ENCODE assay signal across 16 cellular contexts in genomic region chr5:75367401-75367800, GRCh38. TPM values are rescaled to one million over a fixed set of nuclear protein-coding genes. Genes with fewer than 3 reads are reported as not detected.
DNase-seq lines count a peak whose midpoint lies in the region; ATAC-seq and TF ChIP-seq lines count a peak whose summit lies in the region.
"Had no signal": no experiment of that assay in that cellular context is flagged by ENCODE, and none has a peak within 500 bp of the region (broad histone marks: within the 10 kb centered on the region; RNA-seq: fewer than 3 reads in every experiment).

No MANE protein-coding gene starts in this region.

- no peak for DNase-seq in activated T-cell treated with anti-CD3 and anti-CD28 coated beads, Interleukin-2, amount 50 U/mL, for 72 hours
- DNase-seq in activated T-cell treated with anti-CD3 and anti-CD28 coated beads, Interleukin-2, amount 50 U/mL, for 24 hours, result no peak
- DNase-seq in choroid plexus epithelial cell (ENCODE audit: low read depth), result peak; percentile 51
- DNase-seq in NCI-H1105 treated with DMSO at 0.1 percent for 48 hours (lab: John Stamatoyannopoulos, UW), result no peak
- no peak for DNase-seq in GM13977 (ENCODE audit: low spot score)
- no peak for DNase-seq in HUDEP-2 (lab: John Stamatoyannopoulos, UW; ENCODE audit: unreplicated experiment in 76 of 76)
- DNase-seq: activated gamma-delta T cell treated with Interleukin-2 at 50 U/mL for 16 hours, left ventricle myocardium superior, NCI-H146, OCI-M1, psoas muscle had no signal

- no peak for ATAC-seq in activated T-cell treated with anti-CD3 and anti-CD28 coated beads, Interleukin-2, amount 50 U/mL, for 72 hours (replicated peaks in 1 of 2)
- ATAC-seq in HG03354 (IDR thresholded peaks at IDR 0.05; ENCODE audit: poor library complexity, severe bottlenecking, unreplicated experiment), result peak; percentile 6
- no peak for ATAC-seq in stimulated activated memory B cell treated with anti-CD40 and anti-IgM and Interleukin-4, amounts not matched to agents 10 μg/mL and 1 μg/mL and 100 μg/mL, for 72 hours
- ATAC-seq: A549, left ventricle myocardium superior, psoas muscle had no signal

- peaks cover 8% of the 10 kb centered on the region for H3K4me1 Mint-ChIP-seq in activated T-cell treated with anti-CD3 and anti-CD28 coated beads, Interleukin-2, amount 50 U/mL, for 72 hours (ENCODE audit: low read depth)
- H3K4me1 Mint-ChIP-seq in activated T-cell treated with anti-CD3 and anti-CD28 coated beads, Interleukin-2, amount 50 U/mL, for 24 hours (ENCODE audit: low read depth), result peaks cover 7% of the 10 kb centered on the region
- H3K4me1 Mint-ChIP-seq in stimulated activated memory B cell treated with anti-CD40 and anti-IgM and Interleukin-4, amounts not matched to agents 10 μg/mL and 1 μg/mL and 100 μg/mL, for 72 hours, result peaks cover 9% of the 10 kb centered on the region

- peak overlapping the region; percentile 38 for H3K27ac Mint-ChIP-seq in activated T-cell treated with anti-CD3 and anti-CD28 coated beads, Interleukin-2, amount 50 U/mL, for 72 hours
- no peak overlapping the region for H3K27ac Mint-ChIP-seq in activated T-cell treated with anti-CD3 and anti-CD28 coated beads, Interleukin-2, amount 50 U/mL, for 24 hours
- H3K27ac Mint-ChIP-seq in stimulated activated memory B cell treated with anti-CD40 and anti-IgM and Interleukin-4, amounts not matched to agents 10 μg/mL and 1 μg/mL and 100 μg/mL, for 72 hours, result peak overlapping the region; percentile 15

- no peaks in the 10 kb centered on the region for H3K9me3 Mint-ChIP-seq in activated T-cell treated with anti-CD3 and anti-CD28 coated beads, Interleukin-2, amount 50 U/mL, for 72 hours
- H3K9me3 Mint-ChIP-seq in activated T-cell treated with anti-CD3 and anti-CD28 coated beads, Interleukin-2, amount 50 U/mL, for 24 hours, result no peaks in the 10 kb centered on the region
- H3K9me3 Mint-ChIP-seq in stimulated activated memory B cell treated with anti-CD40 and anti-IgM and Interleukin-4, amounts not matched to agents 10 μg/mL and 1 μg/mL and 100 μg/mL, for 72 hours, result no peaks in the 10 kb centered on the region
- H3K9me3 Mint-ChIP-seq: brain had no signal

- in situ Hi-C loops in GM13977 (cut with MboI; ENCODE audit: low pct_unique_long_range_greater_than_20kb, low sequenced_read_pairs, unreplicated experiment), result no loop called here

- TF ChIP-seq CTCF in choroid plexus epithelial cell (conservative IDR thresholded peaks at IDR 0.05; ENCODE audit: low read depth, low read length), result no peak
- TF ChIP-seq CTCF in GM13977 (IDR thresholded peaks at IDR 0.05; ENCODE audit: extremely low read depth, insufficient read depth, missing control alignments), result no peak

- H3K27me3 Mint-ChIP-seq in activated T-cell treated with anti-CD3 and anti-CD28 coated beads, Interleukin-2, amount 50 U/mL, for 72 hours (ENCODE audit: low read depth), result no peaks in the 10 kb centered on the region
- H3K27me3 Mint-ChIP-seq in activated T-cell treated with anti-CD3 and anti-CD28 coated beads, Interleukin-2, amount 50 U/mL, for 24 hours, result no peaks in the 10 kb centered on the region
- H3K27me3 Mint-ChIP-seq in stimulated activated memory B cell treated with anti-CD40 and anti-IgM and Interleukin-4, amounts not matched to agents 10 μg/mL and 1 μg/mL and 100 μg/mL, for 72 hours, result no peaks in the 10 kb centered on the region
- H3K27me3 Mint-ChIP-seq: brain had no signal

- H3K4me3 Mint-ChIP-seq in activated T-cell treated with anti-CD3 and anti-CD28 coated beads, Interleukin-2, amount 50 U/mL, for 72 hours, result no peak overlapping the region
- H3K4me3 Mint-ChIP-seq in activated T-cell treated with anti-CD3 and anti-CD28 coated beads, Interleukin-2, amount 50 U/mL, for 24 hours, result no peak overlapping the region
- H3K4me3 Mint-ChIP-seq in stimulated activated memory B cell treated with anti-CD40 and anti-IgM and Interleukin-4, amounts not matched to agents 10 μg/mL and 1 μg/mL and 100 μg/mL, for 72 hours, result no peak overlapping the region
- H3K4me3 Mint-ChIP-seq: brain had no signal

- no peak overlapping the region for H3K4me3 ChIP-seq in choroid plexus epithelial cell (ENCODE audit: low read depth, low read length)
- H3K4me3 ChIP-seq: A549, psoas muscle, suprapubic skin had no signal

- no peaks in the 10 kb centered on the region for H3K36me3 Mint-ChIP-seq in activated T-cell treated with anti-CD3 and anti-CD28 coated beads, Interleukin-2, amount 50 U/mL, for 72 hours (ENCODE audit: insufficient read depth in 2 of 2)
- H3K36me3 Mint-ChIP-seq in activated T-cell treated with anti-CD3 and anti-CD28 coated beads, Interleukin-2, amount 50 U/mL, for 24 hours (ENCODE audit: low read depth), result peaks cover 21% of the 10 kb centered on the region
- H3K36me3 Mint-ChIP-seq in stimulated activated memory B cell treated with anti-CD40 and anti-IgM and Interleukin-4, amounts not matched to agents 10 μg/mL and 1 μg/mL and 100 μg/mL, for 72 hours, result peaks cover 19% of the 10 kb centered on the region
- H3K36me3 Mint-ChIP-seq: brain had no signal

RNA-seq across cellular contexts. Expression of gene HMGCR, which starts 30.4 kb away (rescaled TPM):
- total RNA-seq in activated T-cell treated with anti-CD3 and anti-CD28 coated beads, Interleukin-2, amount 50 U/mL, for 72 hours, result 10 to 100 TPM; 23.5 to 24.2 TPM
